In genomic region chr20:44959896-44960852, GRCh38 we compare ENCODE assay signal across 8 cellular contexts. TPM values are rescaled to one million over a fixed set of nuclear protein-coding genes. Genes with fewer than 3 reads are reported as not detected.
DNase-seq lines count a peak whose midpoint lies in the region; ATAC-seq, FAIRE-seq and TF ChIP-seq lines count a peak whose summit lies in the region.

Gene TOMM34 (minus strand): TSS chr20:44960397. CDS start chr20:44960333, 64 bp downstream.

- H3K36me3 ChIP-seq in left ventricle myocardium inferior: peaks cover 12% of the 10 kb centered on the region
- no peaks in the 10 kb centered on the region for H3K36me3 ChIP-seq in prostate gland

- no peaks in the 10 kb centered on the region for H3K9me3 ChIP-seq in left ventricle myocardium inferior (replicated peaks)
- H3K9me3 ChIP-seq in prostate gland: no peaks in the 10 kb centered on the region

- TF ChIP-seq POLR2A in prostate gland (IDR thresholded peaks at IDR 0.05): peak; percentile 89

- H3K4me3 ChIP-seq in left ventricle myocardium inferior (peak within 1 kb of the TSS; percentile 83), prostate gland (peak within 1 kb of the TSS; percentile 68 to 72)

- DNase-seq in NCI-H187 treated with DMSO at 0.1 percent for 48 hours (lab: John Stamatoyannopoulos, UW) (peak; percentile 53), T-helper 2 cell (peak; percentile 87 to 95 (median 93)), left ventricle myocardium inferior (peak; percentile 96), prostate gland (ENCODE audit: low spot score) (peak; percentile 94), urothelium cell line (ENCODE audit: low spot score) (peak; percentile 100)

- intact Hi-C loops in left ventricle myocardium inferior (cut with micrococcal nuclease): no loop called here
- intact Hi-C loops in prostate gland (cut with DNase I): no loop called here

- WGBS in prostate gland: under 1% methylated on average over 61 of the region's 66 CpGs

- H3K27ac ChIP-seq in angular gyrus (ENCODE audit: low read depth, low read length) (peak within 1 kb of the TSS; percentile 57), left ventricle myocardium inferior (replicated peaks) (peak within 1 kb of the TSS; percentile 83), prostate gland (peak within 1 kb of the TSS; percentile 77 to 82)

- H3K27me3 ChIP-seq in left ventricle myocardium inferior (ENCODE audit: low read depth): no peaks in the 10 kb centered on the region
- H3K27me3 ChIP-seq in prostate gland (replicated peaks; ENCODE audit: insufficient read depth): no peaks in the 10 kb centered on the region

- H3K4me1 ChIP-seq in left ventricle myocardium inferior (peaks cover 27% of the 10 kb centered on the region), prostate gland (replicated peaks) (peaks cover 3% of the 10 kb centered on the region)

- FAIRE-seq in urothelium cell line (lab: Jason Lieb, UNC): peak; percentile 74

- ATAC-seq in GM18499 (IDR thresholded peaks at IDR 0.05; ENCODE audit: insufficient read depth, unreplicated experiment) (peak; percentile 51), HG02943 (IDR thresholded peaks at IDR 0.05; ENCODE audit: low read depth, unreplicated experiment) (peak; percentile 73)

- no peak for TF ChIP-seq CTCF in left ventricle myocardium inferior (IDR thresholded peaks at IDR 0.05; ENCODE audit: borderline replicate concordance)
- peak in 2 of 4 experiments; percentile 13 to 37 for TF ChIP-seq CTCF in prostate gland (IDR thresholded peaks at IDR 0.05)

RNA-seq across cellular contexts. Expression of gene TOMM34, which starts in this region (rescaled TPM):
- total RNA-seq in left ventricle myocardium inferior (11.4 TPM), prostate gland (100 to 1,000 TPM in 1 of 2 donors, 10 to 100 TPM in 1; 24.4 to 163 TPM)

Comparison
In these comparisons a context has a peak if more than half of its experiments do, and no peak if none do; other contexts are left out.
1. Peak in every context shown above with its lines: DNase-seq, ATAC-seq, H3K4me3 ChIP-seq and H3K27ac ChIP-seq.